ENCODE assay signal across 22 cellular contexts in genomic region chr3:38723569-38724391, GRCh38.
A peak's percentile ranks its signal among the peaks of the same experiment; 100 is the strongest.
DNase-seq lines count a peak whose midpoint lies in the region; ATAC-seq and TF ChIP-seq lines count a peak whose summit lies in the region.
"Had no signal": no experiment of that assay in that cellular context is flagged by ENCODE, and none has a peak within 500 bp of the region (broad histone marks: within the 10 kb centered on the region; RNA-seq: fewer than 3 reads in every experiment).

No MANE protein-coding gene starts in this region.

- no peak for TF ChIP-seq CTCF in GM13976 (IDR thresholded peaks at IDR 0.05; ENCODE audit: borderline replicate concordance, control extremely low read depth, extremely low read depth, insufficient read depth, missing control alignments)

- H3K27ac Mint-ChIP-seq in activated CD4-positive, alpha-beta memory T cell treated with anti-CD3 and anti-CD28 coated beads for 36 hours: no peak overlapping the region
- H3K27ac Mint-ChIP-seq: activated B cell treated with CpG ODN at 0.5 μM for 24 hours; activated naive CD8-positive, alpha-beta T cell treated with anti-CD3 and anti-CD28 coated beads for 36 hours; H9; naive thymus-derived CD4-positive, alpha-beta T cell had no signal

- H3K4me3 Mint-ChIP-seq in activated CD4-positive, alpha-beta memory T cell treated with anti-CD3 and anti-CD28 coated beads for 36 hours: no peak overlapping the region
- H3K4me3 Mint-ChIP-seq: activated B cell treated with CpG ODN at 0.5 μM for 24 hours; activated naive CD8-positive, alpha-beta T cell treated with anti-CD3 and anti-CD28 coated beads for 36 hours; H9; naive thymus-derived CD4-positive, alpha-beta T cell had no signal

- H3K27me3 ChIP-seq in right cardiac atrium (ENCODE audit: control insufficient read depth, insufficient read depth): no peaks in the 10 kb centered on the region
- H3K27me3 ChIP-seq: vagina had no signal

- peak; percentile 76 to 82 for ATAC-seq in right cardiac atrium
- no peak for ATAC-seq in HG03097 (IDR thresholded peaks at IDR 0.05; ENCODE audit: low FRiP score, unreplicated experiment)
- ATAC-seq: esophagus mucosa; naive thymus-derived CD4-positive, alpha-beta T cell had no signal

- WGBS in right cardiac atrium: 42% methylated on average over 16 of the region's 16 CpGs

- no peaks in the 10 kb centered on the region for H3K4me1 ChIP-seq in right cardiac atrium (ENCODE audit: control insufficient read depth, insufficient read depth, low read length)
- H3K4me1 ChIP-seq: Caco-2, vagina had no signal

- H3K9me3 Mint-ChIP-seq in activated CD4-positive, alpha-beta memory T cell treated with anti-CD3 and anti-CD28 coated beads for 36 hours: no peaks in the 10 kb centered on the region
- H3K9me3 Mint-ChIP-seq: activated B cell treated with CpG ODN at 0.5 μM for 24 hours; activated naive CD8-positive, alpha-beta T cell treated with anti-CD3 and anti-CD28 coated beads for 36 hours; H9 had no signal

- peak overlapping the region; percentile 82 for H3K27ac ChIP-seq in right cardiac atrium (ENCODE audit: low read length)
- H3K27ac ChIP-seq: vagina had no signal

- H3K4me1 Mint-ChIP-seq in activated CD4-positive, alpha-beta memory T cell treated with anti-CD3 and anti-CD28 coated beads for 36 hours (ENCODE audit: low read depth): no peaks in the 10 kb centered on the region
- H3K4me1 Mint-ChIP-seq: activated B cell treated with CpG ODN at 0.5 μM for 24 hours; activated naive CD8-positive, alpha-beta T cell treated with anti-CD3 and anti-CD28 coated beads for 36 hours had no signal

- no peaks in the 10 kb centered on the region for H3K36me3 Mint-ChIP-seq in activated CD4-positive, alpha-beta memory T cell treated with anti-CD3 and anti-CD28 coated beads for 36 hours
- H3K36me3 Mint-ChIP-seq: activated naive CD8-positive, alpha-beta T cell treated with anti-CD3 and anti-CD28 coated beads for 36 hours; naive thymus-derived CD4-positive, alpha-beta T cell had no signal

- POLR2A ChIA-PET in activated CD4-positive, alpha-beta memory T cell treated with anti-CD3 and anti-CD28 coated beads for 36 hours (lab: Charles Lee): no interaction called here

- H3K9me3 ChIP-seq in right cardiac atrium (ENCODE audit: control insufficient read depth, low read length): no peaks in the 10 kb centered on the region
- H3K9me3 ChIP-seq: Caco-2, vagina had no signal

- CTCF ChIA-PET in activated CD4-positive, alpha-beta memory T cell treated with anti-CD3 and anti-CD28 coated beads for 36 hours (lab: Charles Lee): no interaction called here

- intact Hi-C loops in right cardiac atrium (cut with DNase I): no loop called here
- intact Hi-C loops in activated CD4-positive, alpha-beta memory T cell treated with anti-CD3 and anti-CD28 coated beads for 36 hours (cut with micrococcal nuclease): no loop called here

- peak; percentile 6 for DNase-seq in DMS79 treated with DMSO at 0.1 percent for 48 hours (lab: John Stamatoyannopoulos, UW)
- peak; percentile 5 to 15 for DNase-seq in NCI-H187 (lab: John Stamatoyannopoulos, UW)
- peak; percentile 21 for DNase-seq in astrocyte of the hippocampus (ENCODE audit: low read depth, low spot score)
- DNase-seq in right cardiac atrium: peak; percentile 52 to 74 (median 73)
- no peak for DNase-seq in GM13976 (ENCODE audit: low spot score)
- no peak for DNase-seq in NCI-H526 (lab: John Stamatoyannopoulos, UW)
- DNase-seq in activated CD4-positive, alpha-beta memory T cell treated with anti-CD3 and anti-CD28 coated beads for 36 hours: no peak
- DNase-seq: activated B cell treated with CpG ODN at 0.5 μM for 24 hours; activated CD8-positive, alpha-beta memory T cell treated with anti-CD3 and anti-CD28 coated beads for 24 hours; activated naive CD8-positive, alpha-beta T cell treated with anti-CD3 and anti-CD28 coated beads for 36 hours; Caco-2; caudate nucleus; H9; naive thymus-derived CD4-positive, alpha-beta T cell; NCI-H1436; NCI-H446 treated with DMSO at 0.1 percent for 48 hours; SHP77; stimulated activated CD4-positive, alpha-beta T cell treated with anti-CD3 and anti-CD28 coated beads, Interleukin-4, amount 100 ng/mL, for 24 hours had no signal

- in situ Hi-C loops in GM13976 (cut with MboI; ENCODE audit: low sequenced_read_pairs, unreplicated experiment): no loop called here

- no peak overlapping the region for H3K4me3 ChIP-seq in right cardiac atrium (ENCODE audit: low read length)
- H3K4me3 ChIP-seq: lung, vagina had no signal

- peaks cover 9% of the 10 kb centered on the region for H3K27me3 Mint-ChIP-seq in activated CD4-positive, alpha-beta memory T cell treated with anti-CD3 and anti-CD28 coated beads for 36 hours
- H3K27me3 Mint-ChIP-seq: activated B cell treated with CpG ODN at 0.5 μM for 24 hours had no signal

Comparison
In these comparisons a context has a peak if more than half of its experiments do, and no peak if none do; other contexts are left out.
1. DNase-seq: peak in DMS79 treated with DMSO at 0.1 percent for 48 hours (single experiment), NCI-H187 (2 of 2), astrocyte of the hippocampus (single experiment) and right cardiac atrium (3 of 3); none in GM13976 (single experiment), NCI-H526 (0 of 2) and activated CD4-positive, alpha-beta memory T cell treated with anti-CD3 and anti-CD28 coated beads for 36 hours (single experiment).